8 cellular contexts compared by ENCODE assay signal in the genomic region with DNA sequence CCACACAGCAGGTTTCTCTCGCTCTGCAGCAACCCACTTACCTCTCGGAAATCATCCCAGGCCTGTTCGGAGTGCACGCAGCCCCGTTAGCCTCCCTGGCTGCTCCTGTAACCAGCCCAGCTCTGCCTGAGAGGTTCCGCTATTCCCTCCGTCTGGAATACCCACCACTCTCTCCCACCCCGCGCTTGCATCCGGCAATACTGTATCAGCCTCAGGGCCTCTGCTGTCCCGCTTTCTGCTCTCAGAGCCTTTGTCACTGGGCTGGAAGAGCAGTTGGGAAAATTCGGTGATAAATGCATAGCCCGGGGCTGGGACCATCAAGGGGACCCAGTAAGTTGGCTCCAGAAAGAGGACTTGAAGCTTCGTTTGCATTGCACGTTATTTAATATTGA. TPM values are rescaled to one million over a fixed set of nuclear protein-coding genes. Genes with fewer than 3 reads are reported as not detected.
DNase-seq lines count a peak whose midpoint lies in the region; ATAC-seq and TF ChIP-seq lines count a peak whose summit lies in the region.

No MANE protein-coding gene starts in this region.

- H3K4me3 ChIP-seq in AG09309 (ENCODE audit: control insufficient read depth, low read depth, low read length) (peak overlapping the region; percentile 49), HFF-Myc (replicated peaks; ENCODE audit: low read depth, low read length) (peak overlapping the region; percentile 55), breast epithelium (peak overlapping the region; percentile 37 to 74 (median 50)), muscle layer of duodenum (ENCODE audit: low read depth in 1 of 2, low read length in 2 of 2) (peak overlapping the region; percentile 67 to 74)

- H3K4me1 ChIP-seq in breast epithelium (peaks cover 10 to 15% of the 10 kb centered on the region in 2 donors), muscle layer of duodenum (ENCODE audit: control insufficient read depth in 1 of 2, insufficient read depth in 2 of 2, low read length in 2 of 2) (peaks cover 0 to 11% of the 10 kb centered on the region in 2 donors)

- H3K9me3 ChIP-seq in breast epithelium = no peaks in the 10 kb centered on the region
- H3K9me3 ChIP-seq in muscle layer of duodenum (ENCODE audit: control insufficient read depth in 1 of 2, low read length in 2 of 2) = no peaks in the 10 kb centered on the region

- TF ChIP-seq POLR2A in breast epithelium (IDR thresholded peaks at IDR 0.05) = no peak

- TF ChIP-seq CTCF in AG09309 (IDR thresholded peaks at IDR 0.05; ENCODE audit: control insufficient read depth, insufficient read depth, low read depth, low read length, missing control alignments) (no peak), HFF-Myc (IDR thresholded peaks at IDR 0.05; ENCODE audit: low read depth, low read length, missing control alignments) (no peak), breast epithelium (IDR thresholded peaks at IDR 0.05) (no peak)

- H3K27me3 ChIP-seq in breast epithelium (no peaks in the 10 kb centered on the region), muscle layer of duodenum (ENCODE audit: low read depth, low read length) (no peaks in the 10 kb centered on the region)

- no peak for ATAC-seq in HG02973 (IDR thresholded peaks at IDR 0.05; ENCODE audit: unreplicated experiment)

- H3K36me3 ChIP-seq in breast epithelium = no peaks in the 10 kb centered on the region
- no peaks in the 10 kb centered on the region for H3K36me3 ChIP-seq in muscle layer of duodenum (ENCODE audit: control insufficient read depth in 1 of 2, insufficient read depth in 2 of 2, low read length in 2 of 2)

- intact Hi-C loops in breast epithelium (cut with DNase I; ENCODE audit: low total_unique reads) = no loop called here

- DNase-seq in AG09309 (ENCODE audit: low read depth) = no peak
- DNase-seq in HFF-Myc (ENCODE audit: extremely low read depth, low read depth) = no peak
- DNase-seq in breast epithelium (ENCODE audit: low spot score in 2 of 2) = no peak
- DNase-seq in iPS-NIHi7 (ENCODE audit: extremely low spot score) = no peak
- no peak for DNase-seq in NK-92 treated with Interleukin-12 subunit alpha and Interleukin-12 subunit beta, amount 100 ng/mL, for 24 hours (lab: John Stamatoyannopoulos, UW)
- no peak for DNase-seq in GM19238 (ENCODE audit: insufficient read length, low spot score)

- H3K27ac ChIP-seq in breast epithelium (peak overlapping the region in 1 of 2 donors; percentile 70), muscle layer of duodenum (ENCODE audit: low read length) (no peak overlapping the region)

RNA-seq across cellular contexts. Expression of gene TLE6, which starts 0.8 kb away (rescaled TPM):
- total RNA-seq in breast epithelium = 1 to 10 TPM; 1.6 to 4.3 (median 3.2) TPM

RNA-seq across cellular contexts. Expression of gene ZNF77, which starts 31.8 kb away (rescaled TPM):
- 1 to 10 TPM; 2.2 to 5.1 (median 4.9) TPM for total RNA-seq in breast epithelium

RNA-seq across cellular contexts. Expression of gene TLE2, which starts 52.5 kb away (rescaled TPM):
- 10 to 100 TPM; 25.3 to 65.6 (median 35.1) TPM for total RNA-seq in breast epithelium
